ENCODE assay signal across 1 cellular context in the genomic region with DNA sequence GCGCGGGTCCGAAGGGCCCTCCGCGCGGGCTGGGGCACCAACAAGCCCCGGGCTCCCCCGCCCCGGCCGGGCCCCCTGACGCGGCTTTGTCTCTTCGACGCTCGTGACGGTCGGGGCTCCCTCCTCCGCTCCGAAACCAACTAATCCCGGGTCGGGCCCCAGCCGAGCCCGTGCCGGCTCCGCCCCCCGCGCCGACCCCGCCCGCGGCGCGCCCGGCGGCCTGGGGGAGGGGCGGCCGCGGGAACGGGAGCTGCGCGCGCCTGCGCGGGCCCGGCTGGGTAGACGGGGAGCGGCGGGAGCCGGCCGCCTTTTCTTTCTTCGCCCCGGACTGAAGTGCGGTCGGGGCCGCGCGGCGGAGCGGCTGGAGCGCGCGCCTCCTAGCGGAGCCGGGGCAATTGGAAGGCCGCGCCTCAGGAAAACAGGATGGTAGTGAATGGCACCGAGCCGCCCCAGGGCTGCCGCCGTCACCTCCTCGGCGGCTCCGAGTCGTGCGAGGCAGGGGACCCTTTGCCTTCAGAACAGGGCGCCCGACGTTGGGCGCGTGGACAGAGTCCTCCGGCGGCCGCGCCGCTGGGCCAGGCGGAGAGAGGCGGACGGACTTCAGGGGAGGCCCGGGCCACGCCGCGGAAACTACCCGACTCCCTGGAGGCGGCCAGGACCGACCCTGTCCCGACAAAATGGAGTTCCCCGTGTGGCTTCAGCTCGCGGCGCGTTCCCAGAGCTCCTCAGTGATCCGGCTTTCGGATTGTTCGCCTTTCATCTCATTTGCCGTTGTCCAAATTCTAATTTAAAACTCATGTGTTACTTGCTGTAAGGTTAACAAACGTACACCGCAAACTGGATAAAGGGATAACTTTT.
TF ChIP-seq lines count a peak whose summit lies in the region.

Gene TP53BP2, minus strand, starts transcription at position 138 of the 858 bp plus-strand sequence. CDS start 267 bp downstream, outside the sequence.

TF ChIP-seq in HepG2, 621 proteins besides CTCF, POLR2A, EP300 and RAD21 (continued from another document and continues in another):
- TF ChIP-seq, protein P1, sequence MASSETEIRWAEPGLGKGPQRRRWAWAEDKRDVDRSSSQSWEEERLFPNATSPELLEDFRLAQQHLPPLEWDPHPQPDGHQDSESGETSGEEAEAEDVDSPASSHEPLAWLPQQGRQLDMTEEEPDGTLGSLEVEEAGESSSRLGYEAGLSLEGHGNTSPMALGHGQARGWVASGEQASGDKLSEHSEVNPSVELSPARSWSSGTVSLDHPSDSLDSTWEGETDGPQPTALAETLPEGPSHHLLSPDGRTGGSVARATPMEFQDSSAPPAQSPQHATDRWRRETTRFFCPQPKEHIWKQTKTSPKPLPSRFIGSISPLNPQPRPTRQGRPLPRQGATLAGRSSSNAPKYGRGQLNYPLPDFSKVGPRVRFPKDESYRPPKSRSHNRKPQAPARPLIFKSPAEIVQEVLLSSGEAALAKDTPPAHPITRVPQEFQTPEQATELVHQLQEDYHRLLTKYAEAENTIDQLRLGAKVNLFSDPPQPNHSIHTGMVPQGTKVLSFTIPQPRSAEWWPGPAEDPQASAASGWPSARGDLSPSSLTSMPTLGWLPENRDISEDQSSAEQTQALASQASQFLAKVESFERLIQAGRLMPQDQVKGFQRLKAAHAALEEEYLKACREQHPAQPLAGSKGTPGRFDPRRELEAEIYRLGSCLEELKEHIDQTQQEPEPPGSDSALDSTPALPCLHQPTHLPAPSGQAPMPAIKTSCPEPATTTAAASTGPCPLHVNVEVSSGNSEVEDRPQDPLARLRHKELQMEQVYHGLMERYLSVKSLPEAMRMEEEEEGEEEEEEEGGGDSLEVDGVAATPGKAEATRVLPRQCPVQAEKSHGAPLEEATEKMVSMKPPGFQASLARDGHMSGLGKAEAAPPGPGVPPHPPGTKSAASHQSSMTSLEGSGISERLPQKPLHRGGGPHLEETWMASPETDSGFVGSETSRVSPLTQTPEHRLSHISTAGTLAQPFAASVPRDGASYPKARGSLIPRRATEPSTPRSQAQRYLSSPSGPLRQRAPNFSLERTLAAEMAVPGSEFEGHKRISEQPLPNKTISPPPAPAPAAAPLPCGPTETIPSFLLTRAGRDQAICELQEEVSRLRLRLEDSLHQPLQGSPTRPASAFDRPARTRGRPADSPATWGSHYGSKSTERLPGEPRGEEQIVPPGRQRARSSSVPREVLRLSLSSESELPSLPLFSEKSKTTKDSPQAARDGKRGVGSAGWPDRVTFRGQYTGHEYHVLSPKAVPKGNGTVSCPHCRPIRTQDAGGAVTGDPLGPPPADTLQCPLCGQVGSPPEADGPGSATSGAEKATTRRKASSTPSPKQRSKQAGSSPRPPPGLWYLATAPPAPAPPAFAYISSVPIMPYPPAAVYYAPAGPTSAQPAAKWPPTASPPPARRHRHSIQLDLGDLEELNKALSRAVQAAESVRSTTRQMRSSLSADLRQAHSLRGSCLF (CRISPR knock-in tag; IDR thresholded peaks at IDR 0.05; ENCODE audit: borderline replicate concordance) = no peak
- TF ChIP-seq ZNF326 (CRISPR knock-in tag; IDR thresholded peaks at IDR 0.05; ENCODE audit: borderline replicate concordance) (no peak), ZNF724P (CRISPR knock-in tag; IDR thresholded peaks at IDR 0.05; ENCODE audit: borderline replicate concordance) (no peak), ZNF878 (CRISPR knock-in tag; IDR thresholded peaks at IDR 0.05) (0 out of 2 replicates have a peak, but pooled peaks have one; percentile 25), ZNF329 (CRISPR knock-in tag; IDR thresholded peaks at IDR 0.05; ENCODE audit: low read depth) (peak; percentile 79), CENPT (CRISPR knock-in tag; IDR thresholded peaks at IDR 0.05; ENCODE audit: low read depth) (no peak), ZNF260 (CRISPR knock-in tag; IDR thresholded peaks at IDR 0.05; ENCODE audit: borderline replicate concordance, low read depth) (no peak), SATB2 (CRISPR knock-in tag; IDR thresholded peaks at IDR 0.05) (0 out of 2 replicates have a peak, but pooled peaks have one; percentile 43), SALL1 (CRISPR knock-in tag; IDR thresholded peaks at IDR 0.05) (peak; percentile 59), ZBTB7B (CRISPR knock-in tag; IDR thresholded peaks at IDR 0.05) (no peak; the same call in none of the 2 replicates), ZNF614 (CRISPR knock-in tag; IDR thresholded peaks at IDR 0.05; ENCODE audit: borderline replicate concordance) (peak; percentile 54; the same call in 1 of the 2 replicates), ARNTL (CRISPR knock-in tag; IDR thresholded peaks at IDR 0.05) (no peak), ELK4 (CRISPR knock-in tag; IDR thresholded peaks at IDR 0.05; ENCODE audit: borderline replicate concordance) (no peak), ZNF879 (CRISPR knock-in tag; IDR thresholded peaks at IDR 0.05) (no peak), TIGD3 (CRISPR knock-in tag; IDR thresholded peaks at IDR 0.05; ENCODE audit: borderline replicate concordance) (no peak), TRIM24 (CRISPR knock-in tag; IDR thresholded peaks at IDR 0.05) (no peak), ZNF354B (CRISPR knock-in tag; IDR thresholded peaks at IDR 0.05) (no peak), SETDB1 (CRISPR knock-in tag; IDR thresholded peaks at IDR 0.05; ENCODE audit: borderline replicate concordance) (no peak), XBP1 (CRISPR knock-in tag; IDR thresholded peaks at IDR 0.05) (no peak), KAT8 (CRISPR knock-in tag; IDR thresholded peaks at IDR 0.05) (peak; percentile 70), NFYC (CRISPR knock-in tag; IDR thresholded peaks at IDR 0.05) (no peak), ZNF335 (CRISPR knock-in tag; IDR thresholded peaks at IDR 0.05) (no peak), DDIT3 (CRISPR knock-in tag; IDR thresholded peaks at IDR 0.05) (no peak), PHB2 (IDR thresholded peaks at IDR 0.05; ENCODE audit: partially characterized antibody) (no peak), RBFOX2 (IDR thresholded peaks at IDR 0.05; ENCODE audit: low read depth, low read length) (peak; percentile 97), ZBTB25 (CRISPR knock-in tag; IDR thresholded peaks at IDR 0.05) (peak; percentile 51; the same call in 1 of the 2 replicates), SSRP1 (CRISPR knock-in tag; IDR thresholded peaks at IDR 0.05) (no peak), KDM5A (IDR thresholded peaks at IDR 0.05; ENCODE audit: borderline replicate concordance, low read length) (no peak), ZNF18 (CRISPR knock-in tag; IDR thresholded peaks at IDR 0.05; ENCODE audit: insufficient replicate concordance) (no peak), ZNF235 (CRISPR knock-in tag; IDR thresholded peaks at IDR 0.05; ENCODE audit: borderline replicate concordance) (no peak; the same call in 1 of the 2 replicates), ZNF234 (CRISPR knock-in tag; conservative IDR thresholded peaks at IDR 0.05) (no peak), NONO (IDR thresholded peaks at IDR 0.05) (no peak), NONO (CRISPR knock-in tag; conservative IDR thresholded peaks at IDR 0.05) (peak; percentile 68), ZNF343 (CRISPR knock-in tag; IDR thresholded peaks at IDR 0.05) (no peak), ZNF841 (CRISPR knock-in tag; IDR thresholded peaks at IDR 0.05; ENCODE audit: borderline replicate concordance) (no peak), SAP130 (CRISPR knock-in tag; IDR thresholded peaks at IDR 0.05; ENCODE audit: low read depth) (peak; percentile 25; the same call in 1 of the 2 replicates), ZHX1 (CRISPR knock-in tag; IDR thresholded peaks at IDR 0.05; ENCODE audit: low read depth) (0 out of 2 replicates have a peak, but pooled peaks have one; percentile 49), ZNF180 (CRISPR knock-in tag; IDR thresholded peaks at IDR 0.05; ENCODE audit: borderline replicate concordance, low read depth) (no peak)
- TF ChIP-seq, protein P2, sequence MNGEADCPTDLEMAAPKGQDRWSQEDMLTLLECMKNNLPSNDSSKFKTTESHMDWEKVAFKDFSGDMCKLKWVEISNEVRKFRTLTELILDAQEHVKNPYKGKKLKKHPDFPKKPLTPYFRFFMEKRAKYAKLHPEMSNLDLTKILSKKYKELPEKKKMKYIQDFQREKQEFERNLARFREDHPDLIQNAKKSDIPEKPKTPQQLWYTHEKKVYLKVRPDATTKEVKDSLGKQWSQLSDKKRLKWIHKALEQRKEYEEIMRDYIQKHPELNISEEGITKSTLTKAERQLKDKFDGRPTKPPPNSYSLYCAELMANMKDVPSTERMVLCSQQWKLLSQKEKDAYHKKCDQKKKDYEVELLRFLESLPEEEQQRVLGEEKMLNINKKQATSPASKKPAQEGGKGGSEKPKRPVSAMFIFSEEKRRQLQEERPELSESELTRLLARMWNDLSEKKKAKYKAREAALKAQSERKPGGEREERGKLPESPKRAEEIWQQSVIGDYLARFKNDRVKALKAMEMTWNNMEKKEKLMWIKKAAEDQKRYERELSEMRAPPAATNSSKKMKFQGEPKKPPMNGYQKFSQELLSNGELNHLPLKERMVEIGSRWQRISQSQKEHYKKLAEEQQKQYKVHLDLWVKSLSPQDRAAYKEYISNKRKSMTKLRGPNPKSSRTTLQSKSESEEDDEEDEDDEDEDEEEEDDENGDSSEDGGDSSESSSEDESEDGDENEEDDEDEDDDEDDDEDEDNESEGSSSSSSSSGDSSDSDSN (CRISPR knock-in tag; IDR thresholded peaks at IDR 0.05) = peak; percentile 97
- TF ChIP-seq, protein P3, sequence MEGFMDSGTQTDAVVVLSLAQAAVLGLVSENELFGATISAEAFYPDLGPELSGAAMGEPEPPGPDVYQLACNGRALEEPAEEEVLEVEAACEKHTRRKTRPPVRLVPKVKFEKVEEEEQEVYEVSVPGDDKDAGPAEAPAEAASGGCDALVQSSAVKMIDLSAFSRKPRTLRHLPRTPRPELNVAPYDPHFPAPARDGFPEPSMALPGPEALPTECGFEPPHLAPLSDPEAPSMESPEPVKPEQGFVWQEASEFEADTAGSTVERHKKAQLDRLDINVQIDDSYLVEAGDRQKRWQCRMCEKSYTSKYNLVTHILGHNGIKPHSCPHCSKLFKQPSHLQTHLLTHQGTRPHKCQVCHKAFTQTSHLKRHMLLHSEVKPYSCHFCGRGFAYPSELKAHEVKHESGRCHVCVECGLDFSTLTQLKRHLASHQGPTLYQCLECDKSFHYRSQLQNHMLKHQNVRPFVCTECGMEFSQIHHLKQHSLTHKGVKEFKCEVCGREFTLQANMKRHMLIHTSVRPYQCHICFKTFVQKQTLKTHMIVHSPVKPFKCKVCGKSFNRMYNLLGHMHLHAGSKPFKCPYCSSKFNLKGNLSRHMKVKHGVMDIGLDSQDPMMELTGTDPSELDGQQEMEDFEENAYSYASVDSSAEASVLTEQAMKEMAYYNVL (CRISPR knock-in tag; IDR thresholded peaks at IDR 0.05; ENCODE audit: borderline replicate concordance) = no peak; the same call in 1 of the 2 replicates
